In the genomic region with DNA sequence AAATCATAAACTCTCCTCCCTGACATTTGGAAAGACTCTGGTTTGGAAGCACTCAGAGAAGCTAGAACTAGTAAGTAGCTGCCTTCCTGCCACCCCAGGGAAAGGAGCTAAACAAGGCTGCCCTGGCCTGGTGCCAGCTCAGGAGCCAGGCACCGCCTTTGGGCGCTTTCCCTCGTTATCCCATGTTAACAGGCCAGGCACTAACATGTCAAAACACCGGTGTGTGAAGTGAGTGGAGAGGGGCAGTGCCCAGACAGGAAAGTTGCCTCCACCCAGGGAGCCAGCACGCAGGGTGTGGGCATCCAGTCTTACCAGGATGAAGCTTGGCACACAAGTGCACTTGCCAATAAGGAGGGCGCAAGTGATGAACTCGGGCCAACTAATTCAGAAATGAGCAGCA, we compare ENCODE assay signal across 23 cellular contexts.
DNase-seq lines count a peak whose midpoint lies in the region; ATAC-seq and TF ChIP-seq lines count a peak whose summit lies in the region.
"Had no signal": no experiment of that assay in that cellular context is flagged by ENCODE, and none has a peak within 500 bp of the region (broad histone marks: within the 10 kb centered on the region; RNA-seq: fewer than 3 reads in every experiment).

No MANE protein-coding gene starts in this region.

- H3K14ac ChIP-seq in neuronal stem cell (ENCODE audit: low read length), result no peak overlapping the region

- no peak overlapping the region for H2AFZ ChIP-seq in neuronal stem cell (ENCODE audit: low read length)

- POLR2A ChIA-PET in A673 (lab: Charles Lee; ENCODE audit: low non-redundant PET), result no interaction called here
- POLR2A ChIA-PET in HEK293 (lab: Yijun Ruan, JAX), result no interaction called here

- H3K9ac ChIP-seq in neuronal stem cell (ENCODE audit: low read depth, low read length, poor library complexity), result no peak overlapping the region
- H3K9ac ChIP-seq: BLaER1 treated with 17β-estradiol and CSF1 and Interleukin-3, amounts not matched to agents 10 nM and 100 nM had no signal

- no peak overlapping the region for H3K18ac ChIP-seq in neuronal stem cell (ENCODE audit: low read length)

- TF ChIP-seq CTCF in A673 (conservative IDR thresholded peaks at IDR 0.05; ENCODE audit: low read depth, low read length) (no peak), HEK293 (tag by site-specific recombination; IDR thresholded peaks at IDR 0.05) (no peak), lower leg skin (IDR thresholded peaks at IDR 0.05) (no peak)

- H3K36me3 ChIP-seq in A673 (ENCODE audit: insufficient read depth, low read length, poor library complexity, severe bottlenecking) (no peaks in the 10 kb centered on the region), HEK293 (ENCODE audit: control insufficient read depth in 2 of 2, insufficient read depth in 1 of 2, low read length in 2 of 2) (no peaks in the 10 kb centered on the region), SJCRH30 (no peaks in the 10 kb centered on the region), neuronal stem cell (replicated peaks in 1 of 2; ENCODE audit: control insufficient read depth in 2 of 2, insufficient read depth in 2 of 2, low read length in 2 of 2) (no peaks in the 10 kb centered on the region)
- H3K36me3 ChIP-seq: BLaER1 treated with 17β-estradiol and CSF1 and Interleukin-3, amounts not matched to agents 10 nM and 100 nM; gastrocnemius medialis; spleen had no signal

- H3K4me1 ChIP-seq in A673 (ENCODE audit: insufficient read depth, low read length, poor library complexity, severe bottlenecking), result peaks cover 45% of the 10 kb centered on the region
- peaks cover 14% of the 10 kb centered on the region for H3K4me1 ChIP-seq in HEK293 (ENCODE audit: control insufficient read depth, insufficient read depth, low read length)
- H3K4me1 ChIP-seq in SJCRH30, result no peaks in the 10 kb centered on the region
- peaks cover 0 to 7% of the 10 kb centered on the region in 2 donors for H3K4me1 ChIP-seq in neuronal stem cell (ENCODE audit: control insufficient read depth in 2 of 2, insufficient read depth in 1 of 2, low read depth in 1 of 2, low read length in 2 of 2)
- H3K4me1 ChIP-seq: gastrocnemius medialis had no signal

- H3K9me3 ChIP-seq in A673 (ENCODE audit: low read depth, low read length, poor library complexity, severe bottlenecking) (no peaks in the 10 kb centered on the region), HEK293 (ENCODE audit: control insufficient read depth, insufficient read depth, low read depth, low read length) (no peaks in the 10 kb centered on the region), SJCRH30 (replicated peaks) (no peaks in the 10 kb centered on the region; the same call in 1 of the 2 replicates), neuronal stem cell (replicated peaks in 1 of 2; ENCODE audit: control insufficient read depth in 2 of 2, insufficient read depth in 1 of 2, low read depth in 1 of 2, low read length in 2 of 2) (no peaks in the 10 kb centered on the region)
- H3K9me3 ChIP-seq: BLaER1 treated with 17β-estradiol and CSF1 and Interleukin-3, amounts not matched to agents 10 nM and 100 nM; gastrocnemius medialis; spleen had no signal

- H2BK5ac ChIP-seq in neuronal stem cell (ENCODE audit: low read length), result no peak overlapping the region

- TF ChIP-seq POLR2A in lower leg skin (IDR thresholded peaks at IDR 0.05), result no peak

- no peak overlapping the region for H4K8ac ChIP-seq in neuronal stem cell (ENCODE audit: low read depth, low read length)

- H3K4ac ChIP-seq in neuronal stem cell (ENCODE audit: low read length), result no peak overlapping the region

- no TSS peak for BruUV-seq in A673 (replicated peaks; lab: Mats Ljungman, UMichigan)

- CTCF ChIA-PET in A673 (lab: Charles Lee), result no interaction called here
- CTCF ChIA-PET in HEK293 (lab: Yijun Ruan, JAX), result interaction anchor here (0.6 to 2.7 kb wide), 2 partner anchors 23 to 164 kb away, joined by 3 to 10 read pairs; no protein-coding TSS in a partner anchor

- no peak overlapping the region for H3K23ac ChIP-seq in neuronal stem cell (ENCODE audit: low read depth, low read length, poor library complexity)

- intact Hi-C loops in A673 (cut with micrococcal nuclease; ENCODE audit: unreplicated experiment), result no loop called here
- intact Hi-C loops in lower leg skin (cut with DNase I; ENCODE audit: low total_unique reads), result no loop called here

- no peak overlapping the region for H2BK120ac ChIP-seq in neuronal stem cell (ENCODE audit: low read depth, low read length)

- H2BK15ac ChIP-seq in neuronal stem cell (ENCODE audit: low read length), result no peak overlapping the region

- H3K27me3 ChIP-seq in A673 (replicated peaks; ENCODE audit: insufficient read depth, low read depth, low read length, poor library complexity), result no peaks in the 10 kb centered on the region
- H3K27me3 ChIP-seq in SJCRH30, result 0 out of 2 replicates have a peak, but pooled peaks cover 3% of the 10 kb centered on the region
- peaks cover 0 to 8% (median 0%) of the 10 kb centered on the region in 3 experiments for H3K27me3 ChIP-seq in neuronal stem cell (ENCODE audit: control insufficient read depth in 3 of 3, insufficient read depth in 3 of 3, low read depth in 1 of 3, low read length in 3 of 3)
- H3K27me3 ChIP-seq: BLaER1 treated with 17β-estradiol and CSF1 and Interleukin-3, amounts not matched to agents 10 nM and 100 nM had no signal

- H3K27ac ChIP-seq in A673 (ENCODE audit: low read depth, low read length, poor library complexity, severe bottlenecking) (no peak overlapping the region), HEK293 (ENCODE audit: extremely low read depth, low read depth, low read length) (no peak overlapping the region), SJCRH30 (no peak overlapping the region), neuronal stem cell (replicated peaks; ENCODE audit: low read length) (no peak overlapping the region)
- H3K27ac ChIP-seq: BLaER1 treated with 17β-estradiol and CSF1 and Interleukin-3, amounts not matched to agents 10 nM and 100 nM; gastrocnemius medialis; HL-60; spleen had no signal

- DNase-seq in A673 (ENCODE audit: low spot score) (peak; percentile 46), SJCRH30 (peak; percentile 13 to 33), lower leg skin (ENCODE audit: low spot score in 2 of 2) (peak; percentile 77 to 89), neuronal stem cell (ENCODE audit: low spot score) (no peak), SHP77 (lab: John Stamatoyannopoulos, UW) (no peak)
- DNase-seq: ACHN; activated CD4-positive, alpha-beta T cell treated with anti-CD3 and anti-CD28 coated beads, Interleukin-2, amount 50 U/mL, for 1 hour; activated naive CD8-positive, alpha-beta T cell treated with anti-CD3 and anti-CD28 coated beads for 36 hours; erythroblast; gastrocnemius medialis; GOT3; naive thymus-derived CD4-positive, alpha-beta T cell; RPMI8226; spleen; stimulated activated CD4-positive, alpha-beta T cell treated with anti-CD3 and anti-CD28 coated beads, Interleukin-4, amount 100 ng/mL, for 24 hours; stimulated activated naive CD4-positive, alpha-beta T cell treated with Interleukin-2 at 50 U/mL for 16 hours had no signal

- H2AK5ac ChIP-seq in neuronal stem cell (ENCODE audit: low read depth, low read length), result no peak overlapping the region

- H4K91ac ChIP-seq in neuronal stem cell (ENCODE audit: low read depth, low read length, poor library complexity), result no peak overlapping the region

- H3K79me1 ChIP-seq in neuronal stem cell (ENCODE audit: low read depth, low read length), result no peaks in the 10 kb centered on the region

- H2BK12ac ChIP-seq in neuronal stem cell (ENCODE audit: low read length), result no peak overlapping the region

- H3K4me3 ChIP-seq in A673 (ENCODE audit: low read depth, low read length, poor library complexity, severe bottlenecking), result no peak overlapping the region
- H3K4me3 ChIP-seq in HEK293 (ENCODE audit: low read depth, low read length), result no peak overlapping the region
- no peak overlapping the region for H3K4me3 ChIP-seq in SJCRH30
- no peak overlapping the region for H3K4me3 ChIP-seq in lower leg skin (ENCODE audit: low read depth, poor library complexity, severe bottlenecking)
- H3K4me3 ChIP-seq in neuronal stem cell (ENCODE audit: low read length in 2 of 2), result no peak overlapping the region
- H3K4me3 ChIP-seq: BLaER1 treated with 17β-estradiol and CSF1 and Interleukin-3, amounts not matched to agents 10 nM and 100 nM; gastrocnemius medialis; spleen had no signal

- H3K4me2 ChIP-seq in neuronal stem cell (ENCODE audit: insufficient read depth, low read length, poor library complexity, severe bottlenecking), result no peak overlapping the region
- H3K4me2 ChIP-seq: BLaER1 treated with 17β-estradiol and CSF1 and Interleukin-3, amounts not matched to agents 10 nM and 100 nM had no signal

- ATAC-seq in GM21737 (IDR thresholded peaks at IDR 0.05; ENCODE audit: unreplicated experiment) (no peak), GM21447 (IDR thresholded peaks at IDR 0.05; ENCODE audit: unreplicated experiment) (no peak)
- ATAC-seq: gastrocnemius medialis; HepG2; naive thymus-derived CD4-positive, alpha-beta T cell; SK-N-SH treated with all-trans-retinoic acid at 6 μM for 48 hours had no signal

- WGBS in lower leg skin, 2 donors, result 41 to 42% methylated on average over 7 of the region's 7 CpGs
- WGBS in neuronal stem cell (ENCODE audit: extremely low coverage in 2 of 2, insufficient read length in 2 of 2, insufficient replicate concordance in 1 of 2), 2 donors, result no CpG with 5 or more reads among the region's 7 CpGs

TF ChIP-seq in HEK293, 187 proteins besides CTCF, POLR2A, EP300 and RAD21 (continues in another document):
- TF ChIP-seq YY1 (tag by site-specific recombination; IDR thresholded peaks at IDR 0.05), result no peak
- peak; percentile 49; the same call in 1 of the 2 replicates for TF ChIP-seq ZBTB48 (tag by site-specific recombination; IDR thresholded peaks at IDR 0.05)
- TF ChIP-seq ZNF664 (tag by site-specific recombination; IDR thresholded peaks at IDR 0.05), result no peak
- peak; percentile 46; the same call in 1 of the 2 replicates for TF ChIP-seq ZNF660 (tag by site-specific recombination; IDR thresholded peaks at IDR 0.05)
- TF ChIP-seq ZNF362 (tag by site-specific recombination; IDR thresholded peaks at IDR 0.05), result no peak
- peak; percentile 33; the same call in 1 of the 2 replicates for TF ChIP-seq ZNF184 (tag by site-specific recombination; IDR thresholded peaks at IDR 0.05)

Comparison
In these comparisons a context has a peak if more than half of its experiments do, and no peak if none do; other contexts are left out.
1. DNase-seq: peak in A673 (single experiment), SJCRH30 (2 of 2) and lower leg skin (2 of 2); none in neuronal stem cell (single experiment) and SHP77 (0 of 2).